1 cellular context compared by ENCODE assay signal in genomic region chr9:20620658-20621552, GRCh38.
TF ChIP-seq lines count a peak whose summit lies in the region.

No MANE protein-coding gene starts in this region.

TF ChIP-seq in HepG2, 621 proteins besides CTCF, POLR2A, EP300 and RAD21 (continued from another document):
- TF ChIP-seq FOXO4 (CRISPR knock-in tag; conservative IDR thresholded peaks at IDR 0.05): 0 out of 2 replicates have a peak, but pooled peaks have one; percentile 12
- no peak for TF ChIP-seq TOE1 (CRISPR knock-in tag; IDR thresholded peaks at IDR 0.05)
- 0 out of 2 replicates have a peak, but pooled peaks have one; percentile 18 for TF ChIP-seq PHF8 (CRISPR knock-in tag; IDR thresholded peaks at IDR 0.05)
- no peak for TF ChIP-seq GZF1 (CRISPR knock-in tag; IDR thresholded peaks at IDR 0.05)
- TF ChIP-seq HOXA3 (CRISPR knock-in tag; IDR thresholded peaks at IDR 0.05): 0 out of 2 replicates have a peak, but pooled peaks have one; percentile 13
- TF ChIP-seq ZNF724P (CRISPR knock-in tag; IDR thresholded peaks at IDR 0.05; ENCODE audit: borderline replicate concordance): no peak
- peak; percentile 53; the same call in 1 of the 2 replicates for TF ChIP-seq ZBTB38 (CRISPR knock-in tag; IDR thresholded peaks at IDR 0.05)
- TF ChIP-seq MTERF4 (CRISPR knock-in tag; IDR thresholded peaks at IDR 0.05): peak; percentile 45; the same call in 1 of the 2 replicates
- TF ChIP-seq PCBP1 (IDR thresholded peaks at IDR 0.05; ENCODE audit: borderline replicate concordance, low read depth, low read length): 0 out of 2 replicates have a peak, but pooled peaks have one; percentile 51
- TF ChIP-seq NFKB2 (CRISPR knock-in tag; IDR thresholded peaks at IDR 0.05; ENCODE audit: borderline replicate concordance): 0 out of 2 replicates have a peak, but pooled peaks have one; percentile 24
- TF ChIP-seq UBTF (CRISPR knock-in tag; IDR thresholded peaks at IDR 0.05): 0 out of 2 replicates have a peak, but pooled peaks have one; percentile 16
- 0 out of 2 replicates have a peak, but pooled peaks have one; percentile 4 for TF ChIP-seq GABPB1 (CRISPR knock-in tag; IDR thresholded peaks at IDR 0.05)
- peak; percentile 34; the same call in 1 of the 2 replicates for TF ChIP-seq ZNF142 (CRISPR knock-in tag; IDR thresholded peaks at IDR 0.05)
- TF ChIP-seq YEATS4 (CRISPR knock-in tag; IDR thresholded peaks at IDR 0.05; ENCODE audit: borderline replicate concordance): 0 out of 2 replicates have a peak, but pooled peaks have one; percentile 28
- 0 out of 2 replicates have a peak, but pooled peaks have one; percentile 32 for TF ChIP-seq KMT2B (CRISPR knock-in tag; IDR thresholded peaks at IDR 0.05)
- TF ChIP-seq ZNF350 (CRISPR knock-in tag; IDR thresholded peaks at IDR 0.05; ENCODE audit: borderline replicate concordance, low read depth): peak; percentile 41; the same call in 1 of the 2 replicates
- TF ChIP-seq HNRNPL (IDR thresholded peaks at IDR 0.05; ENCODE audit: low read depth, low read length): 0 out of 2 replicates have a peak, but pooled peaks have one; percentile 23
- TF ChIP-seq CHD4 (IDR thresholded peaks at IDR 0.05; ENCODE audit: borderline replicate concordance, low read length): no peak
- TF ChIP-seq ZNF687 (CRISPR knock-in tag; IDR thresholded peaks at IDR 0.05): peak; percentile 54
- TF ChIP-seq ZNF574 (CRISPR knock-in tag; IDR thresholded peaks at IDR 0.05): 0 out of 2 replicates have a peak, but pooled peaks have one; percentile 4
